1 cellular context compared by ENCODE assay signal in the genomic region with DNA sequence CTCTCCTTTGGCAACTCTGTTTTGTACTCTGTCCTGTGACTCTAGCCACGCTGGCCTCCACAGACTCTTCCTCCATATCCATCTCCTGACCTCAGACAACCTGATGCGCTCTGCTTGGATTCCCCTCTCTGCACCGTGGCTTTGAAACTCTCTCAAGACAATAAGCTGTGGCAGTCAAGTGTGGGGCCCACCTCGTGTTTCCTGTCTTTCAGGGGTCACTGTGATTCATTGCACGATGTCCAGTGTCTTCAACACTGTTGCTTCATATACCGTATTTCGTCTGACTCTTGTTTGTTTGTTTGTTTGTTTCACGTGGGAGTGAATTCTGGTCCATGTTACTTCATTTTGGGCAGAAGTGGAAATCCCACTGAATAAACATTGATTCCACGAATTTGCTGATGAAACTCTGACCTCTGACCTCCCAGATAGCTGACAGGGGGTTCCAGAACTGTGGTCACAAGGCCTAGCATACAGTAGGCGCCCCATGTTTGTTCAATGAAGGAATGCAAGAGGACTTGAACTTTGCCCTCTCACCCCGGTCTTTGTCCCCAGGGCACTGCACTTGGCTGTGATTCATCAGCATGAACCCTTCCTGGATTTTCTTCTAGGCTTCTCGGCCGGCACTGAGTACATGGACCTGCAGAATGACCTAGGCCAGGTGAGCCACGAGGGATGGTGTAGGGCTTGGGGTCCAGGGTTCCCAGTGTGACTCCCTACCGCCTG.
A peak's percentile ranks its signal among the peaks of the same experiment; 100 is the strongest.
TF ChIP-seq lines count a peak whose summit lies in the region.

No MANE protein-coding gene starts in this region.

TF ChIP-seq in HepG2, 621 proteins besides CTCF, POLR2A, EP300 and RAD21 (continues in another document):
- TF ChIP-seq HNF4A (CRISPR knock-in tag; IDR thresholded peaks at IDR 0.05) (peak; percentile 43), IKZF4 (CRISPR knock-in tag; IDR thresholded peaks at IDR 0.05; ENCODE audit: borderline replicate concordance, low read depth, not compliant biosample characterization) (no peak), ZNF180 (CRISPR knock-in tag; IDR thresholded peaks at IDR 0.05; ENCODE audit: borderline replicate concordance, low read depth) (no peak), ZNF678 (CRISPR knock-in tag; IDR thresholded peaks at IDR 0.05) (no peak), ZMYM2 (CRISPR knock-in tag; IDR thresholded peaks at IDR 0.05) (0 out of 2 replicates have a peak, but pooled peaks have one; percentile 28), HNF4G (IDR thresholded peaks at IDR 0.05; ENCODE audit: borderline replicate concordance, low read depth, low read length) (peak; percentile 57; the same call in 1 of the 2 replicates), HNF4G (CRISPR knock-in tag; IDR thresholded peaks at IDR 0.05; ENCODE audit: borderline replicate concordance, low read depth) (no peak), SMARCE1 (IDR thresholded peaks at IDR 0.05; ENCODE audit: borderline replicate concordance) (no peak), CCDC6 (CRISPR knock-in tag; IDR thresholded peaks at IDR 0.05) (no peak), MTA3 (CRISPR knock-in tag; IDR thresholded peaks at IDR 0.05) (no peak), ZBTB20 (CRISPR knock-in tag; IDR thresholded peaks at IDR 0.05; ENCODE audit: borderline replicate concordance, low read depth) (no peak), ZNF564 (CRISPR knock-in tag; IDR thresholded peaks at IDR 0.05) (no peak), SYNCRIP (IDR thresholded peaks at IDR 0.05; ENCODE audit: insufficient read depth, low read depth, low read length) (no peak), ZNF781 (CRISPR knock-in tag; IDR thresholded peaks at IDR 0.05; ENCODE audit: borderline replicate concordance, not compliant biosample characterization) (no peak), SRSF1 (optimal IDR thresholded peaks at IDR 0.05; ENCODE audit: low read depth, low read length) (no peak), RXRA (CRISPR knock-in tag; IDR thresholded peaks at IDR 0.05) (no peak), ATF1 (CRISPR knock-in tag; IDR thresholded peaks at IDR 0.05) (no peak), NFIB (CRISPR knock-in tag; IDR thresholded peaks at IDR 0.05; ENCODE audit: borderline replicate concordance) (no peak), NR2F1 (CRISPR knock-in tag; IDR thresholded peaks at IDR 0.05) (peak in 1 of 2 experiments; percentile 60; a peak in 2 of 4 replicates), ZNF337 (CRISPR knock-in tag; IDR thresholded peaks at IDR 0.05; ENCODE audit: borderline replicate concordance, low read depth) (no peak), NFYC (CRISPR knock-in tag; IDR thresholded peaks at IDR 0.05) (no peak), GATAD2A (CRISPR knock-in tag; IDR thresholded peaks at IDR 0.05) (no peak), MLLT10 (CRISPR knock-in tag; IDR thresholded peaks at IDR 0.05) (no peak), ZKSCAN8 (CRISPR knock-in tag; IDR thresholded peaks at IDR 0.05; ENCODE audit: borderline replicate concordance) (peak; percentile 99), ZNF234 (CRISPR knock-in tag; conservative IDR thresholded peaks at IDR 0.05) (no peak), ZNF557 (CRISPR knock-in tag; IDR thresholded peaks at IDR 0.05) (no peak), ZNF124 (CRISPR knock-in tag; IDR thresholded peaks at IDR 0.05) (no peak), HHEX (CRISPR knock-in tag; IDR thresholded peaks at IDR 0.05) (no peak), SRSF4 (IDR thresholded peaks at IDR 0.05; ENCODE audit: low read depth, low read length, poor library complexity, severe bottlenecking) (no peak), RELA (CRISPR knock-in tag; IDR thresholded peaks at IDR 0.05) (no peak), NKX3-1 (CRISPR knock-in tag; IDR thresholded peaks at IDR 0.05) (no peak), GLI4 (CRISPR knock-in tag; IDR thresholded peaks at IDR 0.05; ENCODE audit: borderline replicate concordance) (no peak)
- TF ChIP-seq, protein P1, sequence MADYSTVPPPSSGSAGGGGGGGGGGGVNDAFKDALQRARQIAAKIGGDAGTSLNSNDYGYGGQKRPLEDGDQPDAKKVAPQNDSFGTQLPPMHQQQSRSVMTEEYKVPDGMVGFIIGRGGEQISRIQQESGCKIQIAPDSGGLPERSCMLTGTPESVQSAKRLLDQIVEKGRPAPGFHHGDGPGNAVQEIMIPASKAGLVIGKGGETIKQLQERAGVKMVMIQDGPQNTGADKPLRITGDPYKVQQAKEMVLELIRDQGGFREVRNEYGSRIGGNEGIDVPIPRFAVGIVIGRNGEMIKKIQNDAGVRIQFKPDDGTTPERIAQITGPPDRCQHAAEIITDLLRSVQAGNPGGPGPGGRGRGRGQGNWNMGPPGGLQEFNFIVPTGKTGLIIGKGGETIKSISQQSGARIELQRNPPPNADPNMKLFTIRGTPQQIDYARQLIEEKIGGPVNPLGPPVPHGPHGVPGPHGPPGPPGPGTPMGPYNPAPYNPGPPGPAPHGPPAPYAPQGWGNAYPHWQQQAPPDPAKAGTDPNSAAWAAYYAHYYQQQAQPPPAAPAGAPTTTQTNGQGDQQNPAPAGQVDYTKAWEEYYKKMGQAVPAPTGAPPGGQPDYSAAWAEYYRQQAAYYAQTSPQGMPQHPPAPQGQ (CRISPR knock-in tag; IDR thresholded peaks at IDR 0.05; ENCODE audit: borderline replicate concordance), result no peak
- TF ChIP-seq, protein P2, sequence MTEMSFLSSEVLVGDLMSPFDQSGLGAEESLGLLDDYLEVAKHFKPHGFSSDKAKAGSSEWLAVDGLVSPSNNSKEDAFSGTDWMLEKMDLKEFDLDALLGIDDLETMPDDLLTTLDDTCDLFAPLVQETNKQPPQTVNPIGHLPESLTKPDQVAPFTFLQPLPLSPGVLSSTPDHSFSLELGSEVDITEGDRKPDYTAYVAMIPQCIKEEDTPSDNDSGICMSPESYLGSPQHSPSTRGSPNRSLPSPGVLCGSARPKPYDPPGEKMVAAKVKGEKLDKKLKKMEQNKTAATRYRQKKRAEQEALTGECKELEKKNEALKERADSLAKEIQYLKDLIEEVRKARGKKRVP (CRISPR knock-in tag; IDR thresholded peaks at IDR 0.05), result 0 out of 4 replicates have a peak, but pooled peaks of 1 of the 2 experiments have one; percentile 35
- TF ChIP-seq, protein P3, sequence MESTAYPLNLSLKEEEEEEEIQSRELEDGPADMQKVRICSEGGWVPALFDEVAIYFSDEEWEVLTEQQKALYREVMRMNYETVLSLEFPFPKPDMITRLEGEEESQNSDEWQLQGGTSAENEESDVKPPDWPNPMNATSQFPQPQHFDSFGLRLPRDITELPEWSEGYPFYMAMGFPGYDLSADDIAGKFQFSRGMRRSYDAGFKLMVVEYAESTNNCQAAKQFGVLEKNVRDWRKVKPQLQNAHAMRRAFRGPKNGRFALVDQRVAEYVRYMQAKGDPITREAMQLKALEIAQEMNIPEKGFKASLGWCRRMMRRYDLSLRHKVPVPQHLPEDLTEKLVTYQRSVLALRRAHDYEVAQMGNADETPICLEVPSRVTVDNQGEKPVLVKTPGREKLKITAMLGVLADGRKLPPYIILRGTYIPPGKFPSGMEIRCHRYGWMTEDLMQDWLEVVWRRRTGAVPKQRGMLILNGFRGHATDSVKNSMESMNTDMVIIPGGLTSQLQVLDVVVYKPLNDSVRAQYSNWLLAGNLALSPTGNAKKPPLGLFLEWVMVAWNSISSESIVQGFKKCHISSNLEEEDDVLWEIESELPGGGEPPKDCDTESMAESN (CRISPR knock-in tag; conservative IDR thresholded peaks at IDR 0.05), result no peak
- TF ChIP-seq, protein P4, sequence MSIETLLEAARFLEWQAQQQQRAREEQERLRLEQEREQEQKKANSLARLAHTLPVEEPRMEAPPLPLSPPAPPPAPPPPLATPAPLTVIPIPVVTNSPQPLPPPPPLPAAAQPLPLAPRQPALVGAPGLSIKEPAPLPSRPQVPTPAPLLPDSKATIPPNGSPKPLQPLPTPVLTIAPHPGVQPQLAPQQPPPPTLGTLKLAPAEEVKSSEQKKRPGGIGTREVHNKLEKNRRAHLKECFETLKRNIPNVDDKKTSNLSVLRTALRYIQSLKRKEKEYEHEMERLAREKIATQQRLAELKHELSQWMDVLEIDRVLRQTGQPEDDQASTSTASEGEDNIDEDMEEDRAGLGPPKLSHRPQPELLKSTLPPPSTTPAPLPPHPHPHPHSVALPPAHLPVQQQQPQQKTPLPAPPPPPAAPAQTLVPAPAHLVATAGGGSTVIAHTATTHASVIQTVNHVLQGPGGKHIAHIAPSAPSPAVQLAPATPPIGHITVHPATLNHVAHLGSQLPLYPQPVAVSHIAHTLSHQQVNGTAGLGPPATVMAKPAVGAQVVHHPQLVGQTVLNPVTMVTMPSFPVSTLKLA (IDR thresholded peaks at IDR 0.05), result no peak
- TF ChIP-seq, protein P5, sequence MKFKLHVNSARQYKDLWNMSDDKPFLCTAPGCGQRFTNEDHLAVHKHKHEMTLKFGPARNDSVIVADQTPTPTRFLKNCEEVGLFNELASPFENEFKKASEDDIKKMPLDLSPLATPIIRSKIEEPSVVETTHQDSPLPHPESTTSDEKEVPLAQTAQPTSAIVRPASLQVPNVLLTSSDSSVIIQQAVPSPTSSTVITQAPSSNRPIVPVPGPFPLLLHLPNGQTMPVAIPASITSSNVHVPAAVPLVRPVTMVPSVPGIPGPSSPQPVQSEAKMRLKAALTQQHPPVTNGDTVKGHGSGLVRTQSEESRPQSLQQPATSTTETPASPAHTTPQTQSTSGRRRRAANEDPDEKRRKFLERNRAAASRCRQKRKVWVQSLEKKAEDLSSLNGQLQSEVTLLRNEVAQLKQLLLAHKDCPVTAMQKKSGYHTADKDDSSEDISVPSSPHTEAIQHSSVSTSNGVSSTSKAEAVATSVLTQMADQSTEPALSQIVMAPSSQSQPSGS (CRISPR knock-in tag; IDR thresholded peaks at IDR 0.05), result no peak
- TF ChIP-seq, protein P6, sequence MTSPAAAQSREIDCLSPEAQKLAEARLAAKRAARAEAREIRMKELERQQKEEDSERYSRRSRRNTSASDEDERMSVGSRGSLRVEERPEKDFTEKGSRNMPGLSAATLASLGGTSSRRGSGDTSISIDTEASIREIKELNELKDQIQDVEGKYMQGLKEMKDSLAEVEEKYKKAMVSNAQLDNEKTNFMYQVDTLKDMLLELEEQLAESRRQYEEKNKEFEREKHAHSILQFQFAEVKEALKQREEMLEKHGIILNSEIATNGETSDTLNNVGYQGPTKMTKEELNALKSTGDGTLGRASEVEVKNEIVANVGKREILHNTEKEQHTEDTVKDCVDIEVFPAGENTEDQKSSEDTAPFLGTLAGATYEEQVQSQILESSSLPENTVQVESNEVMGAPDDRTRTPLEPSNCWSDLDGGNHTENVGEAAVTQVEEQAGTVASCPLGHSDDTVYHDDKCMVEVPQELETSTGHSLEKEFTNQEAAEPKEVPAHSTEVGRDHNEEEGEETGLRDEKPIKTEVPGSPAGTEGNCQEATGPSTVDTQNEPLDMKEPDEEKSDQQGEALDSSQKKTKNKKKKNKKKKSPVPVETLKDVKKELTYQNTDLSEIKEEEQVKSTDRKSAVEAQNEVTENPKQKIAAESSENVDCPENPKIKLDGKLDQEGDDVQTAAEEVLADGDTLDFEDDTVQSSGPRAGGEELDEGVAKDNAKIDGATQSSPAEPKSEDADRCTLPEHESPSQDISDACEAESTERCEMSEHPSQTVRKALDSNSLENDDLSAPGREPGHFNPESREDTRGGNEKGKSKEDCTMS (CRISPR knock-in tag; conservative IDR thresholded peaks at IDR 0.05), result no peak
- TF ChIP-seq, protein P7, sequence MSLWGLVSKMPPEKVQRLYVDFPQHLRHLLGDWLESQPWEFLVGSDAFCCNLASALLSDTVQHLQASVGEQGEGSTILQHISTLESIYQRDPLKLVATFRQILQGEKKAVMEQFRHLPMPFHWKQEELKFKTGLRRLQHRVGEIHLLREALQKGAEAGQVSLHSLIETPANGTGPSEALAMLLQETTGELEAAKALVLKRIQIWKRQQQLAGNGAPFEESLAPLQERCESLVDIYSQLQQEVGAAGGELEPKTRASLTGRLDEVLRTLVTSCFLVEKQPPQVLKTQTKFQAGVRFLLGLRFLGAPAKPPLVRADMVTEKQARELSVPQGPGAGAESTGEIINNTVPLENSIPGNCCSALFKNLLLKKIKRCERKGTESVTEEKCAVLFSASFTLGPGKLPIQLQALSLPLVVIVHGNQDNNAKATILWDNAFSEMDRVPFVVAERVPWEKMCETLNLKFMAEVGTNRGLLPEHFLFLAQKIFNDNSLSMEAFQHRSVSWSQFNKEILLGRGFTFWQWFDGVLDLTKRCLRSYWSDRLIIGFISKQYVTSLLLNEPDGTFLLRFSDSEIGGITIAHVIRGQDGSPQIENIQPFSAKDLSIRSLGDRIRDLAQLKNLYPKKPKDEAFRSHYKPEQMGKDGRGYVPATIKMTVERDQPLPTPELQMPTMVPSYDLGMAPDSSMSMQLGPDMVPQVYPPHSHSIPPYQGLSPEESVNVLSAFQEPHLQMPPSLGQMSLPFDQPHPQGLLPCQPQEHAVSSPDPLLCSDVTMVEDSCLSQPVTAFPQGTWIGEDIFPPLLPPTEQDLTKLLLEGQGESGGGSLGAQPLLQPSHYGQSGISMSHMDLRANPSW (CRISPR knock-in tag; IDR thresholded peaks at IDR 0.05; ENCODE audit: borderline replicate concordance), result no peak
- TF ChIP-seq, protein P8, sequence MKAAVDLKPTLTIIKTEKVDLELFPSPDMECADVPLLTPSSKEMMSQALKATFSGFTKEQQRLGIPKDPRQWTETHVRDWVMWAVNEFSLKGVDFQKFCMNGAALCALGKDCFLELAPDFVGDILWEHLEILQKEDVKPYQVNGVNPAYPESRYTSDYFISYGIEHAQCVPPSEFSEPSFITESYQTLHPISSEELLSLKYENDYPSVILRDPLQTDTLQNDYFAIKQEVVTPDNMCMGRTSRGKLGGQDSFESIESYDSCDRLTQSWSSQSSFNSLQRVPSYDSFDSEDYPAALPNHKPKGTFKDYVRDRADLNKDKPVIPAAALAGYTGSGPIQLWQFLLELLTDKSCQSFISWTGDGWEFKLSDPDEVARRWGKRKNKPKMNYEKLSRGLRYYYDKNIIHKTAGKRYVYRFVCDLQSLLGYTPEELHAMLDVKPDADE (CRISPR knock-in tag; IDR thresholded peaks at IDR 0.05), result no peak
- TF ChIP-seq, protein P9, sequence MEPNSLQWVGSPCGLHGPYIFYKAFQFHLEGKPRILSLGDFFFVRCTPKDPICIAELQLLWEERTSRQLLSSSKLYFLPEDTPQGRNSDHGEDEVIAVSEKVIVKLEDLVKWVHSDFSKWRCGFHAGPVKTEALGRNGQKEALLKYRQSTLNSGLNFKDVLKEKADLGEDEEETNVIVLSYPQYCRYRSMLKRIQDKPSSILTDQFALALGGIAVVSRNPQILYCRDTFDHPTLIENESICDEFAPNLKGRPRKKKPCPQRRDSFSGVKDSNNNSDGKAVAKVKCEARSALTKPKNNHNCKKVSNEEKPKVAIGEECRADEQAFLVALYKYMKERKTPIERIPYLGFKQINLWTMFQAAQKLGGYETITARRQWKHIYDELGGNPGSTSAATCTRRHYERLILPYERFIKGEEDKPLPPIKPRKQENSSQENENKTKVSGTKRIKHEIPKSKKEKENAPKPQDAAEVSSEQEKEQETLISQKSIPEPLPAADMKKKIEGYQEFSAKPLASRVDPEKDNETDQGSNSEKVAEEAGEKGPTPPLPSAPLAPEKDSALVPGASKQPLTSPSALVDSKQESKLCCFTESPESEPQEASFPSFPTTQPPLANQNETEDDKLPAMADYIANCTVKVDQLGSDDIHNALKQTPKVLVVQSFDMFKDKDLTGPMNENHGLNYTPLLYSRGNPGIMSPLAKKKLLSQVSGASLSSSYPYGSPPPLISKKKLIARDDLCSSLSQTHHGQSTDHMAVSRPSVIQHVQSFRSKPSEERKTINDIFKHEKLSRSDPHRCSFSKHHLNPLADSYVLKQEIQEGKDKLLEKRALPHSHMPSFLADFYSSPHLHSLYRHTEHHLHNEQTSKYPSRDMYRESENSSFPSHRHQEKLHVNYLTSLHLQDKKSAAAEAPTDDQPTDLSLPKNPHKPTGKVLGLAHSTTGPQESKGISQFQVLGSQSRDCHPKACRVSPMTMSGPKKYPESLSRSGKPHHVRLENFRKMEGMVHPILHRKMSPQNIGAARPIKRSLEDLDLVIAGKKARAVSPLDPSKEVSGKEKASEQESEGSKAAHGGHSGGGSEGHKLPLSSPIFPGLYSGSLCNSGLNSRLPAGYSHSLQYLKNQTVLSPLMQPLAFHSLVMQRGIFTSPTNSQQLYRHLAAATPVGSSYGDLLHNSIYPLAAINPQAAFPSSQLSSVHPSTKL (CRISPR knock-in tag; IDR thresholded peaks at IDR 0.05), result no peak
